17 cellular contexts compared by ENCODE assay signal in genomic region chr3:143362115-143362992, GRCh38.
DNase-seq lines count a peak whose midpoint lies in the region; FAIRE-seq and TF ChIP-seq lines count a peak whose summit lies in the region.
"Had no signal": no experiment of that assay in that cellular context is flagged by ENCODE, and none has a peak within 500 bp of the region (broad histone marks: within the 10 kb centered on the region; RNA-seq: fewer than 3 reads in every experiment).

No MANE protein-coding gene starts in this region.

- no peak overlapping the region for H3K4me3 ChIP-seq in NB4 (ENCODE audit: low read depth, low read length)
- H3K4me3 ChIP-seq: dorsolateral prefrontal cortex, lower lobe of right lung, tibial nerve had no signal

- no peak for DNase-seq in GM12891 (ENCODE audit: insufficient read length, low spot score)
- DNase-seq in NB4 (ENCODE audit: low read depth): peak; percentile 28
- no peak for DNase-seq in activated naive CD8-positive, alpha-beta T cell treated with anti-CD3 and anti-CD28 coated beads for 36 hours
- no peak for DNase-seq in nephron progenitor cell
- DNase-seq in H54 (ENCODE audit: insufficient read length, low spot score): no peak
- DNase-seq in DMS53 treated with DMSO at 0.1 percent for 48 hours (lab: John Stamatoyannopoulos, UW; ENCODE audit: unreplicated experiment): no peak
- DNase-seq in HuH-7 (ENCODE audit: low spot score): no peak
- DNase-seq: activated CD4-positive, alpha-beta T cell treated with anti-CD3 and anti-CD28 coated beads for 36 hours; activated CD8-positive, alpha-beta memory T cell treated with anti-CD3 and anti-CD28 coated beads, Interleukin-2, amount 50 U/mL, for 48 hours; activated naive CD4-positive, alpha-beta T cell treated with anti-CD3 and anti-CD28 coated beads for 36 hours; DMS 273 treated with DMSO at 0.1 percent for 48 hours; dorsolateral prefrontal cortex; lower lobe of right lung; SHP77; T-helper 9 cell had no signal

- no peaks in the 10 kb centered on the region for H3K9me3 Mint-ChIP-seq in activated naive CD8-positive, alpha-beta T cell treated with anti-CD3 and anti-CD28 coated beads for 36 hours
- H3K9me3 Mint-ChIP-seq in nephron progenitor cell: peaks cover 12% of the 10 kb centered on the region
- H3K9me3 Mint-ChIP-seq: activated naive CD4-positive, alpha-beta T cell treated with anti-CD3 and anti-CD28 coated beads for 36 hours had no signal

- H3K27me3 Mint-ChIP-seq in activated naive CD8-positive, alpha-beta T cell treated with anti-CD3 and anti-CD28 coated beads for 36 hours: no peaks in the 10 kb centered on the region
- no peaks in the 10 kb centered on the region for H3K27me3 Mint-ChIP-seq in nephron progenitor cell (ENCODE audit: low read depth, poor library complexity)
- H3K27me3 Mint-ChIP-seq: activated CD4-positive, alpha-beta T cell treated with anti-CD3 and anti-CD28 coated beads for 36 hours; stimulated activated memory B cell treated with anti-CD40 and anti-IgM and Interleukin-4, amounts not matched to agents 10 μg/mL and 1 μg/mL and 100 μg/mL, for 72 hours had no signal

- peaks cover 5% of the 10 kb centered on the region for H3K36me3 Mint-ChIP-seq in activated naive CD8-positive, alpha-beta T cell treated with anti-CD3 and anti-CD28 coated beads for 36 hours
- H3K36me3 Mint-ChIP-seq in nephron progenitor cell (ENCODE audit: low read depth): no peaks in the 10 kb centered on the region

- peak overlapping the region; percentile 57 for H3K27ac Mint-ChIP-seq in activated naive CD8-positive, alpha-beta T cell treated with anti-CD3 and anti-CD28 coated beads for 36 hours
- H3K27ac Mint-ChIP-seq in nephron progenitor cell: peak overlapping the region; percentile 41
- H3K27ac Mint-ChIP-seq: activated naive CD4-positive, alpha-beta T cell treated with anti-CD3 and anti-CD28 coated beads for 36 hours had no signal

- FAIRE-seq in GM12891 (lab: Jason Lieb, UNC) (peak; percentile 85), H54 (lab: Jason Lieb, UNC) (no peak)

- H3K4me1 Mint-ChIP-seq in activated naive CD8-positive, alpha-beta T cell treated with anti-CD3 and anti-CD28 coated beads for 36 hours: peaks cover 22% of the 10 kb centered on the region
- H3K4me1 Mint-ChIP-seq in nephron progenitor cell: peaks cover 10% of the 10 kb centered on the region

- TF ChIP-seq POLR2A in GM12891 (IDR thresholded peaks at IDR 0.05; ENCODE audit: low read depth, low read length) (no peak), NB4 (IDR thresholded peaks at IDR 0.05; ENCODE audit: extremely low read depth, insufficient read length) (no peak), H54 (IDR thresholded peaks at IDR 0.05; ENCODE audit: low read depth, low read length) (no peak)

- no peak for TF ChIP-seq CTCF in NB4 (IDR thresholded peaks at IDR 0.05; ENCODE audit: low read depth, low read length)
- no peak for TF ChIP-seq CTCF in nephron progenitor cell (IDR thresholded peaks at IDR 0.05)

- H3K4me3 Mint-ChIP-seq in activated naive CD8-positive, alpha-beta T cell treated with anti-CD3 and anti-CD28 coated beads for 36 hours: peak overlapping the region; percentile 49
- no peak overlapping the region for H3K4me3 Mint-ChIP-seq in nephron progenitor cell
- H3K4me3 Mint-ChIP-seq: activated naive CD4-positive, alpha-beta T cell treated with anti-CD3 and anti-CD28 coated beads for 36 hours; stimulated activated memory B cell treated with anti-CD40 and anti-IgM and Interleukin-4, amounts not matched to agents 10 μg/mL and 1 μg/mL and 100 μg/mL, for 72 hours had no signal

TF ChIP-seq in GM12891, 5 proteins besides CTCF, POLR2A, EP300 and RAD21:
- no peak for TF ChIP-seq SPI1 (IDR thresholded peaks at IDR 0.05; ENCODE audit: low read depth, low read length)
- no peak for TF ChIP-seq TAF1 (IDR thresholded peaks at IDR 0.05; ENCODE audit: low read depth, low read length)
